ENCODE assay signal across 16 cellular contexts in genomic region chr16:72812651-72813050, GRCh38.
A peak's percentile ranks its signal among the peaks of the same experiment; 100 is the strongest.
DNase-seq lines count a peak whose midpoint lies in the region; ATAC-seq, FAIRE-seq and TF ChIP-seq lines count a peak whose summit lies in the region.
"Had no signal": no experiment of that assay in that cellular context is flagged by ENCODE, and none has a peak within 500 bp of the region (broad histone marks: within the 10 kb centered on the region; RNA-seq: fewer than 3 reads in every experiment).

No MANE protein-coding gene starts in this region.

- BruUV-seq in HepG2 (replicated peaks; lab: Mats Ljungman, UMichigan): no TSS peak

- no peaks in the 10 kb centered on the region for H3K27me3 Mint-ChIP-seq in progenitor cell of endocrine pancreas
- H3K27me3 Mint-ChIP-seq: B cell had no signal

- no peaks in the 10 kb centered on the region for H3K27me3 ChIP-seq in heart left ventricle
- no peaks in the 10 kb centered on the region for H3K27me3 ChIP-seq in left ventricle myocardium inferior (ENCODE audit: low read depth)
- H3K27me3 ChIP-seq in HepG2 (ENCODE audit: control insufficient read depth in 1 of 2, insufficient read depth in 2 of 2, low read length in 2 of 2): no peaks in the 10 kb centered on the region
- no peaks in the 10 kb centered on the region for H3K27me3 ChIP-seq in WERI-Rb-1 (ENCODE audit: insufficient read depth, low read depth, severe bottlenecking)

- H3K4me1 ChIP-seq in heart left ventricle (peaks cover 0 to 26% (median 21%) of the 10 kb centered on the region in 12 donors), left ventricle myocardium inferior (peaks cover 31% of the 10 kb centered on the region), HepG2 (ENCODE audit: insufficient read depth, low read length) (no peaks in the 10 kb centered on the region)

- H3K9me3 Mint-ChIP-seq in progenitor cell of endocrine pancreas (ENCODE audit: low read depth): no peaks in the 10 kb centered on the region
- H3K9me3 Mint-ChIP-seq: CD14-positive monocyte; CD8-positive, alpha-beta T cell; H9 had no signal

- H3K4me2 ChIP-seq in HepG2 (ENCODE audit: low read depth, low read length): no peak overlapping the region

- POLR2A ChIA-PET in HepG2 (lab: Yijun Ruan, JAX): no interaction called here

- H3K27ac Mint-ChIP-seq in progenitor cell of endocrine pancreas: peak overlapping the region; percentile 40
- H3K27ac Mint-ChIP-seq: B cell; CD14-positive monocyte; CD8-positive, alpha-beta T cell; H9 had no signal

- CTCF ChIA-PET in HepG2 (lab: Yijun Ruan, JAX; ENCODE audit: low intra/inter-chr PET ratio, low total read pairs): no interaction called here

- no peaks in the 10 kb centered on the region for H3K79me2 ChIP-seq in HepG2 (ENCODE audit: insufficient read depth, low read length)

- H3K27ac ChIP-seq in heart left ventricle: peak overlapping the region in 5 of 12 donors; percentile 5 to 72 (median 35)
- H3K27ac ChIP-seq in left ventricle myocardium inferior (replicated peaks): peak overlapping the region; percentile 62
- H3K27ac ChIP-seq in HepG2 (ENCODE audit: extremely low read length, insufficient read depth, low read length): no peak overlapping the region
- no peak overlapping the region for H3K27ac ChIP-seq in WERI-Rb-1

- H3K4me3 ChIP-seq in heart left ventricle (no peak overlapping the region), left ventricle myocardium inferior (no peak overlapping the region), HepG2 (replicated peaks in 1 of 3; ENCODE audit: insufficient read depth in 1 of 3, low read depth in 2 of 3, low read length in 3 of 3) (no peak overlapping the region), WERI-Rb-1 (ENCODE audit: low read depth, low read length) (no peak overlapping the region)

- TF ChIP-seq RAD21 in HepG2 (CRISPR knock-in tag; IDR thresholded peaks at IDR 0.05): no peak

- H2AFZ ChIP-seq in HepG2 (ENCODE audit: low read length): no peak overlapping the region

- no peaks in the 10 kb centered on the region for H4K20me1 ChIP-seq in HepG2 (ENCODE audit: insufficient read depth, low read length)

- peaks cover 20% of the 10 kb centered on the region for H3K36me3 Mint-ChIP-seq in progenitor cell of endocrine pancreas (ENCODE audit: insufficient read depth)
- H3K36me3 Mint-ChIP-seq: CD8-positive, alpha-beta T cell had no signal

- no peak for TF ChIP-seq EP300 in HepG2 (IDR thresholded peaks at IDR 0.05; ENCODE audit: low read depth in 2 of 2, low read length in 2 of 2)
- TF ChIP-seq EP300 in HepG2 (CRISPR knock-in tag; IDR thresholded peaks at IDR 0.05; ENCODE audit: borderline replicate concordance): no peak

- peak; percentile 41 to 75 (median 47) for ATAC-seq in heart left ventricle
- ATAC-seq in Right ventricle myocardium inferior: no peak
- no peak for ATAC-seq in HepG2
- ATAC-seq: CD8-positive, alpha-beta T cell had no signal

- no peak for FAIRE-seq in HepG2 (lab: Jason Lieb, UNC)
- FAIRE-seq: A204.1, GM19239 had no signal

- H3K9me3 ChIP-seq in heart left ventricle: no peaks in the 10 kb centered on the region
- H3K9me3 ChIP-seq in left ventricle myocardium inferior (replicated peaks): no peaks in the 10 kb centered on the region
- H3K9me3 ChIP-seq in HepG2 (ENCODE audit: low read length): no peaks in the 10 kb centered on the region
- no peaks in the 10 kb centered on the region for H3K9me3 ChIP-seq in WERI-Rb-1 (ENCODE audit: severe bottlenecking)

- TF ChIP-seq CTCF in heart left ventricle (IDR thresholded peaks at IDR 0.05) (no peak), left ventricle myocardium inferior (IDR thresholded peaks at IDR 0.05; ENCODE audit: borderline replicate concordance) (no peak), progenitor cell of endocrine pancreas (IDR thresholded peaks at IDR 0.05; ENCODE audit: unreplicated experiment) (no peak), HepG2 (CRISPR knock-in tag; IDR thresholded peaks at IDR 0.05) (no peak), WERI-Rb-1 (IDR thresholded peaks at IDR 0.05; ENCODE audit: low read depth, low read length) (no peak)

- intact Hi-C loops in heart left ventricle (cut with DNase I) (no loop called here), Right ventricle myocardium inferior (cut with DNase I) (no loop called here), left ventricle myocardium inferior (cut with micrococcal nuclease) (no loop called here), HepG2 (cut with micrococcal nuclease; ENCODE audit: unreplicated experiment) (no loop called here)

- H3K4me3 Mint-ChIP-seq in progenitor cell of endocrine pancreas (ENCODE audit: low read depth): no peak overlapping the region
- H3K4me3 Mint-ChIP-seq: B cell; CD14-positive monocyte; CD8-positive, alpha-beta T cell; H9 had no signal

- DNase-seq in heart left ventricle (no peak), Right ventricle myocardium inferior (ENCODE audit: missing footprints) (no peak), OCI-M2 (lab: John Stamatoyannopoulos, UW; ENCODE audit: unreplicated experiment) (peak; percentile 8), left ventricle myocardium inferior (no peak), progenitor cell of endocrine pancreas (ENCODE audit: low spot score, unreplicated experiment) (no peak), HepG2 (ENCODE audit: low spot score) (no peak), WERI-Rb-1 (no peak)
- DNase-seq: CD8-positive, alpha-beta T cell; DMS53; GF-D8; GOT3; H9 had no signal

- H3K4me1 Mint-ChIP-seq in progenitor cell of endocrine pancreas (ENCODE audit: low read depth): peaks cover 6% of the 10 kb centered on the region
- H3K4me1 Mint-ChIP-seq: B cell, H9 had no signal

- H3K9ac ChIP-seq in HepG2 (ENCODE audit: insufficient read depth, low read depth, low read length): no peak overlapping the region

- H3K36me3 ChIP-seq in heart left ventricle (peaks cover 0 to 44% (median 27%) of the 10 kb centered on the region in 9 donors), left ventricle myocardium inferior (peaks cover 25% of the 10 kb centered on the region), HepG2 (replicated peaks in 1 of 2; ENCODE audit: control insufficient read depth in 1 of 2, insufficient read depth in 2 of 2, low read length in 2 of 2) (peaks cover 16 to 41% of the 10 kb centered on the region in 2 experiments), WERI-Rb-1 (peaks cover 15% of the 10 kb centered on the region)

- 22 to 28% (median 24%) methylated on average over 3 of the region's 3 CpGs for WGBS in heart left ventricle, 4 donors
- 96% methylated on average over 3 of the region's 3 CpGs for WGBS in HepG2 (ENCODE audit: low lambda C conversion rate)

- TF ChIP-seq POLR2A in heart left ventricle (IDR thresholded peaks at IDR 0.05) (no peak), HepG2 (IDR thresholded peaks at IDR 0.05; ENCODE audit: insufficient read depth in 1 of 2, low read depth in 2 of 2, low read length in 2 of 2) (no peak)

- in situ Hi-C loops in HepG2 (cut with HindIII; ENCODE audit: extremely low pct_ligation_motif_present, low pct_unique_long_range_greater_than_20kb): no loop called here

TF ChIP-seq in HepG2, 621 proteins besides CTCF, POLR2A, EP300 and RAD21:
- TF ChIP-seq RFXANK (CRISPR knock-in tag; IDR thresholded peaks at IDR 0.05) (no peak), DMAP1 (CRISPR knock-in tag; IDR thresholded peaks at IDR 0.05) (no peak), ZFP1 (CRISPR knock-in tag; IDR thresholded peaks at IDR 0.05) (no peak), ZFP82 (CRISPR knock-in tag; IDR thresholded peaks at IDR 0.05; ENCODE audit: borderline replicate concordance) (no peak), ZSCAN12 (CRISPR knock-in tag; IDR thresholded peaks at IDR 0.05) (no peak), YEATS4 (CRISPR knock-in tag; IDR thresholded peaks at IDR 0.05; ENCODE audit: borderline replicate concordance) (no peak), PATZ1 (CRISPR knock-in tag; IDR thresholded peaks at IDR 0.05) (no peak), REXO4 (CRISPR knock-in tag; IDR thresholded peaks at IDR 0.05; ENCODE audit: borderline replicate concordance) (no peak), TCF7 (IDR thresholded peaks at IDR 0.05; ENCODE audit: low read depth) (no peak), CEBPG (CRISPR knock-in tag; IDR thresholded peaks at IDR 0.05) (no peak)

Comparison
In these comparisons a context has a peak if more than half of its experiments do, and no peak if none do; other contexts are left out.
1. ATAC-seq: peak in heart left ventricle (4 of 4); none in Right ventricle myocardium inferior (single experiment) and HepG2 (single experiment).